ENCODE assay signal across 9 cellular contexts in genomic region chr22:28759861-28760560, GRCh38.
DNase-seq lines count a peak whose midpoint lies in the region; ATAC-seq lines count a peak whose summit lies in the region.
"Had no signal": no experiment of that assay in that cellular context is flagged by ENCODE, and none has a peak within 500 bp of the region (broad histone marks: within the 10 kb centered on the region; RNA-seq: fewer than 3 reads in every experiment).

No MANE protein-coding gene starts in this region.

- DNase-seq in NCI-H510A treated with DMSO at 0.1 percent for 48 hours (lab: John Stamatoyannopoulos, UW), result peak; percentile 44
- DNase-seq in NCI-H510A (lab: John Stamatoyannopoulos, UW), result no peak
- peak; percentile 60 for DNase-seq in NCI-H748 (lab: John Stamatoyannopoulos, UW; ENCODE audit: unreplicated experiment)
- peak; percentile 22 for DNase-seq in epithelial cell of prostate (ENCODE audit: low read depth, low spot score)
- no peak for DNase-seq in SKM-1 treated with dmso at 0.1 percent for 144 hours (lab: John Stamatoyannopoulos, UW; ENCODE audit: unreplicated experiment)
- DNase-seq: activated CD4-positive, alpha-beta T cell treated with anti-CD3 and anti-CD28 coated beads, Interleukin-2, amount 10 ng/mL, durations not matched to agents 24 days and 14 days had no signal

- ATAC-seq in stimulated activated memory B cell treated with anti-CD40 and anti-IgM and Interleukin-4, amounts not matched to agents 10 μg/mL and 1 μg/mL and 100 μg/mL, for 72 hours, result peak; percentile 45
- ATAC-seq in GM19324 (IDR thresholded peaks at IDR 0.05; ENCODE audit: low FRiP score, unreplicated experiment) (no peak), HG02798 (IDR thresholded peaks at IDR 0.05; ENCODE audit: poor library complexity, unreplicated experiment) (no peak)

- H3K27ac Mint-ChIP-seq in stimulated activated memory B cell treated with anti-CD40 and anti-IgM and Interleukin-4, amounts not matched to agents 10 μg/mL and 1 μg/mL and 100 μg/mL, for 72 hours, result peak overlapping the region; percentile 72
- H3K27ac Mint-ChIP-seq: activated CD4-positive, alpha-beta T cell treated with anti-CD3 and anti-CD28 coated beads, Interleukin-2, amount 10 ng/mL, durations not matched to agents 24 days and 14 days had no signal

- H3K36me3 Mint-ChIP-seq in stimulated activated memory B cell treated with anti-CD40 and anti-IgM and Interleukin-4, amounts not matched to agents 10 μg/mL and 1 μg/mL and 100 μg/mL, for 72 hours, result peaks cover 13% of the 10 kb centered on the region

- no peaks in the 10 kb centered on the region for H3K27me3 Mint-ChIP-seq in stimulated activated memory B cell treated with anti-CD40 and anti-IgM and Interleukin-4, amounts not matched to agents 10 μg/mL and 1 μg/mL and 100 μg/mL, for 72 hours

- H3K4me3 Mint-ChIP-seq in stimulated activated memory B cell treated with anti-CD40 and anti-IgM and Interleukin-4, amounts not matched to agents 10 μg/mL and 1 μg/mL and 100 μg/mL, for 72 hours, result peak overlapping the region; percentile 33
- H3K4me3 Mint-ChIP-seq: activated CD4-positive, alpha-beta T cell treated with anti-CD3 and anti-CD28 coated beads, Interleukin-2, amount 10 ng/mL, durations not matched to agents 24 days and 14 days had no signal

- peaks cover 22% of the 10 kb centered on the region for H3K4me1 Mint-ChIP-seq in stimulated activated memory B cell treated with anti-CD40 and anti-IgM and Interleukin-4, amounts not matched to agents 10 μg/mL and 1 μg/mL and 100 μg/mL, for 72 hours

- H3K9me3 Mint-ChIP-seq in stimulated activated memory B cell treated with anti-CD40 and anti-IgM and Interleukin-4, amounts not matched to agents 10 μg/mL and 1 μg/mL and 100 μg/mL, for 72 hours, result no peaks in the 10 kb centered on the region

- H3K27ac ChIP-seq in epithelial cell of prostate, result no peak overlapping the region

Comparison
In these comparisons a context has a peak if more than half of its experiments do, and no peak if none do; other contexts are left out.
1. DNase-seq: peak in NCI-H510A treated with DMSO at 0.1 percent for 48 hours (single experiment), NCI-H748 (single experiment) and epithelial cell of prostate (single experiment); none in NCI-H510A (single experiment) and SKM-1 treated with dmso at 0.1 percent for 144 hours (single experiment).